In genomic region chr15:24761704-24762302, GRCh38 we compare ENCODE assay signal across 11 cellular contexts.
DNase-seq lines count a peak whose midpoint lies in the region; ATAC-seq, FAIRE-seq and TF ChIP-seq lines count a peak whose summit lies in the region.
"Had no signal": no experiment of that assay in that cellular context is flagged by ENCODE, and none has a peak within 500 bp of the region (broad histone marks: within the 10 kb centered on the region; RNA-seq: fewer than 3 reads in every experiment).

No MANE protein-coding gene starts in this region.

- H3K36me3 ChIP-seq in ascending aorta, result no peaks in the 10 kb centered on the region
- H3K36me3 ChIP-seq in HepG2 (replicated peaks in 1 of 2; ENCODE audit: control insufficient read depth in 1 of 2, insufficient read depth in 2 of 2, low read length in 2 of 2), result no peaks in the 10 kb centered on the region

- H3K4me1 ChIP-seq in ascending aorta, result no peaks in the 10 kb centered on the region
- H3K4me1 ChIP-seq in HepG2 (ENCODE audit: insufficient read depth, low read length), result no peaks in the 10 kb centered on the region

- no peak for ATAC-seq in HepG2
- ATAC-seq in activated naive CD4-positive, alpha-beta T cell treated with anti-CD3 and anti-CD28 coated beads, Interleukin-2, amount 50 U/mL, for 72 hours, result no peak
- ATAC-seq: stimulated activated effector memory CD8-positive, alpha-beta T cell treated with anti-CD3 and anti-CD28 coated beads, Interleukin-12 subunit alpha, Interleukin-12 subunit beta, amount 100 ng/mL, for 72 hours had no signal

- H4K20me1 ChIP-seq in HepG2 (ENCODE audit: insufficient read depth, low read length), result no peaks in the 10 kb centered on the region

- H3K27ac ChIP-seq in HL-60 (replicated peaks) (no peak overlapping the region), ascending aorta (no peak overlapping the region), HepG2 (ENCODE audit: extremely low read length, insufficient read depth, low read length) (no peak overlapping the region), substantia nigra (ENCODE audit: low read depth, low read length, poor library complexity, severe bottlenecking) (no peak overlapping the region)

- TF ChIP-seq POLR2A in HepG2 (IDR thresholded peaks at IDR 0.05; ENCODE audit: insufficient read depth in 1 of 2, low read depth in 2 of 2, low read length in 2 of 2), result no peak

- no peaks in the 10 kb centered on the region for H3K79me2 ChIP-seq in HepG2 (ENCODE audit: insufficient read depth, low read length)

- no peak for FAIRE-seq in HepG2 (lab: Jason Lieb, UNC)

- no peaks in the 10 kb centered on the region for H3K9me3 ChIP-seq in ascending aorta
- peaks cover 72% of the 10 kb centered on the region for H3K9me3 ChIP-seq in HepG2 (ENCODE audit: low read length)

- no peak overlapping the region for H3K27ac Mint-ChIP-seq in activated naive CD4-positive, alpha-beta T cell treated with anti-CD3 and anti-CD28 coated beads, Interleukin-2, amount 50 U/mL, for 72 hours
- H3K27ac Mint-ChIP-seq: stimulated activated effector memory CD8-positive, alpha-beta T cell treated with anti-CD3 and anti-CD28 coated beads, Interleukin-12 subunit alpha, Interleukin-12 subunit beta, amount 100 ng/mL, for 72 hours had no signal

- in situ Hi-C loops in HepG2 (cut with HindIII; ENCODE audit: extremely low pct_ligation_motif_present, low pct_unique_long_range_greater_than_20kb), result no loop called here

- no peak for TF ChIP-seq RAD21 in HepG2 (CRISPR knock-in tag; IDR thresholded peaks at IDR 0.05)

- H3K4me3 ChIP-seq in AG10803 (ENCODE audit: low read length) (no peak overlapping the region), HL-60 (replicated peaks; ENCODE audit: insufficient read depth, low read length) (no peak overlapping the region), ascending aorta (no peak overlapping the region), HepG2 (replicated peaks in 1 of 3; ENCODE audit: insufficient read depth in 1 of 3, low read depth in 2 of 3, low read length in 3 of 3) (no peak overlapping the region)

- no TSS peak for BruUV-seq in HepG2 (replicated peaks; lab: Mats Ljungman, UMichigan)

- H3K27me3 ChIP-seq in HL-60 (ENCODE audit: insufficient read depth, poor library complexity, severe bottlenecking) (no peaks in the 10 kb centered on the region), ascending aorta (no peaks in the 10 kb centered on the region), HepG2 (ENCODE audit: control insufficient read depth in 1 of 2, insufficient read depth in 2 of 2, low read length in 2 of 2) (no peaks in the 10 kb centered on the region)

- H3K36me3 Mint-ChIP-seq in activated naive CD4-positive, alpha-beta T cell treated with anti-CD3 and anti-CD28 coated beads, Interleukin-2, amount 50 U/mL, for 72 hours, result peaks cover 0 to 16% of the 10 kb centered on the region in 2 donors
- H3K36me3 Mint-ChIP-seq: stimulated activated effector memory CD8-positive, alpha-beta T cell treated with anti-CD3 and anti-CD28 coated beads, Interleukin-12 subunit alpha, Interleukin-12 subunit beta, amount 100 ng/mL, for 72 hours had no signal

- H3K4me2 ChIP-seq in HepG2 (ENCODE audit: low read depth, low read length), result no peak overlapping the region

- 3% methylated on average over 5 of the region's 5 CpGs for WGBS in HepG2 (ENCODE audit: low lambda C conversion rate)

- CTCF ChIA-PET in HepG2 (lab: Yijun Ruan, JAX; ENCODE audit: low intra/inter-chr PET ratio, low total read pairs), result no interaction called here

- H2AFZ ChIP-seq in HepG2 (ENCODE audit: low read length), result no peak overlapping the region

- intact Hi-C loops in ascending aorta (cut with DNase I) (loop anchor here (5.0 kb wide), 1 partner anchor 740 kb away; no protein-coding TSS in a partner anchor), HepG2 (cut with micrococcal nuclease; ENCODE audit: unreplicated experiment) (no loop called here), posterior cingulate gyrus (cut with DNase I) (no loop called here)

- H3K9ac ChIP-seq in HepG2 (ENCODE audit: insufficient read depth, low read depth, low read length), result no peak overlapping the region

- peak; percentile 36 for TF ChIP-seq CTCF in AG10803 (conservative IDR thresholded peaks at IDR 0.05; ENCODE audit: low read length)
- peak; percentile 31 for TF ChIP-seq CTCF in HL-60 (IDR thresholded peaks at IDR 0.05; ENCODE audit: insufficient read depth, low read length)
- TF ChIP-seq CTCF in ascending aorta (IDR thresholded peaks at IDR 0.05), result peak in 2 of 3 experiments; percentile 33 to 43
- TF ChIP-seq CTCF in HepG2 (CRISPR knock-in tag; IDR thresholded peaks at IDR 0.05), result 0 out of 2 replicates have a peak, but pooled peaks have one; percentile 13

- DNase-seq in AG10803 (ENCODE audit: low read depth) (peak; percentile 12), HL-60 (ENCODE audit: low read depth in 1 of 2, low spot score in 1 of 2) (no peak), ascending aorta (ENCODE audit: low spot score in 2 of 2) (no peak), HepG2 (ENCODE audit: low spot score) (no peak), OCI-M2 (lab: John Stamatoyannopoulos, UW; ENCODE audit: unreplicated experiment) (no peak), substantia nigra (lab: John Stamatoyannopoulos, UW) (no peak), posterior cingulate gyrus (no peak)
- no peak for DNase-seq in activated naive CD4-positive, alpha-beta T cell treated with anti-CD3 and anti-CD28 coated beads, Interleukin-2, amount 50 U/mL, for 72 hours (ENCODE audit: low spot score in 2 of 2)
- DNase-seq: effector CD8-positive, alpha-beta T cell; NCI-H2107 had no signal

- peaks cover 19 to 20% of the 10 kb centered on the region in 2 donors for H3K9me3 Mint-ChIP-seq in activated naive CD4-positive, alpha-beta T cell treated with anti-CD3 and anti-CD28 coated beads, Interleukin-2, amount 50 U/mL, for 72 hours

- POLR2A ChIA-PET in HepG2 (lab: Yijun Ruan, JAX), result no interaction called here

- TF ChIP-seq EP300 in HepG2 (IDR thresholded peaks at IDR 0.05; ENCODE audit: low read depth in 2 of 2, low read length in 2 of 2), result no peak
- TF ChIP-seq EP300 in HepG2 (CRISPR knock-in tag; IDR thresholded peaks at IDR 0.05; ENCODE audit: borderline replicate concordance), result no peak

TF ChIP-seq in HepG2, 621 proteins besides CTCF, POLR2A, EP300 and RAD21:
- TF ChIP-seq STAG1 (CRISPR knock-in tag; IDR thresholded peaks at IDR 0.05), result peak; percentile 34
- TF ChIP-seq RFX3 (CRISPR knock-in tag; IDR thresholded peaks at IDR 0.05), result no peak
